Comparison of ENCODE assay signal across 7 cellular contexts in genomic region chr6:53065266-53066058, GRCh38. TPM values are rescaled to one million over a fixed set of nuclear protein-coding genes. Genes with fewer than 3 reads are reported as not detected.
DNase-seq lines count a peak whose midpoint lies in the region; ATAC-seq and TF ChIP-seq lines count a peak whose summit lies in the region.

Gene FBXO9 (plus strand): TSS chr6:53065404. CDS start chr6:53065790, 386 bp downstream.

- H3K27ac Mint-ChIP-seq in WTC11, result peak within 1 kb of the TSS; percentile 98

- peak within 1 kb of the TSS; percentile 100 for H3K4me3 Mint-ChIP-seq in WTC11

- H3K4me1 Mint-ChIP-seq in WTC11, result peaks cover 22% of the 10 kb centered on the region

- TF ChIP-seq CTCF in HFF-Myc (IDR thresholded peaks at IDR 0.05; ENCODE audit: low read depth, low read length, missing control alignments) (no peak), NB4 (IDR thresholded peaks at IDR 0.05; ENCODE audit: low read depth, low read length) (no peak), WTC11 (IDR thresholded peaks at IDR 0.05) (no peak)

- no peak for DNase-seq in HFF-Myc (ENCODE audit: extremely low read depth, low read depth)
- peak; percentile 78 for DNase-seq in NB4 (ENCODE audit: low read depth)
- peak; percentile 71 for DNase-seq in WTC11 (ENCODE audit: low spot score)
- peak; percentile 79 for DNase-seq in central memory CD4-positive, alpha-beta T cell
- peak; percentile 62 to 79 for DNase-seq in left colon
- DNase-seq in stimulated activated CD4-positive, alpha-beta T cell treated with anti-CD3 and anti-CD28 coated beads, Interleukin-1b, Interleukin-23, amount 100 ng/mL, for 48 hours, result peak; percentile 67

- intact Hi-C loops in left colon (cut with DNase I, micrococcal nuclease), result no loop called here

- ATAC-seq in GM18499 (IDR thresholded peaks at IDR 0.05; ENCODE audit: insufficient read depth, unreplicated experiment), result peak; percentile 21
- peak; percentile 47 for ATAC-seq in WTC11
- peak; percentile 60 for ATAC-seq in left colon

- CTCF ChIA-PET in WTC11 (lab: Charles Lee), result interaction anchor here (0.8 to 1.9 kb wide), 4 partner anchors 70 to 420 kb away, joined by 3 to 10 read pairs (median 4); partner anchors contain the start of gene GSTA4

- H3K9me3 Mint-ChIP-seq in WTC11, result no peaks in the 10 kb centered on the region

- H3K27me3 Mint-ChIP-seq in WTC11 (ENCODE audit: low read depth), result no peaks in the 10 kb centered on the region

- peak within 1 kb of the TSS; percentile 84 for H3K4me3 ChIP-seq in HFF-Myc (replicated peaks; ENCODE audit: low read depth, low read length)
- peak within 1 kb of the TSS; percentile 85 for H3K4me3 ChIP-seq in NB4 (ENCODE audit: low read depth, low read length)

- POLR2A ChIA-PET in WTC11 (lab: Charles Lee), result interaction anchor here (1.3 kb wide), 1 partner anchor 70 kb away, joined by 3 read pairs; the partner anchor contains the start of gene GSTA4

- TF ChIP-seq POLR2A in NB4 (IDR thresholded peaks at IDR 0.05; ENCODE audit: extremely low read depth, insufficient read length), result peak; percentile 73

- H3K36me3 Mint-ChIP-seq in WTC11, result no peaks in the 10 kb centered on the region

TF ChIP-seq in WTC11, 78 proteins besides CTCF, POLR2A, EP300 and RAD21 (continues in another document):
- TF ChIP-seq FOXP4 (CRISPR knock-in tag; IDR thresholded peaks at IDR 0.05), result no peak
- TF ChIP-seq NR1H2 (CRISPR knock-in tag; IDR thresholded peaks at IDR 0.05), result no peak
- TF ChIP-seq FOXP1 (CRISPR knock-in tag; IDR thresholded peaks at IDR 0.05; ENCODE audit: borderline replicate concordance), result peak; percentile 59; the same call in 1 of the 2 replicates
- no peak; the same call in 1 of the 2 replicates for TF ChIP-seq MAX (CRISPR knock-in tag; IDR thresholded peaks at IDR 0.05)
- no peak for TF ChIP-seq ZNF512 (CRISPR knock-in tag; IDR thresholded peaks at IDR 0.05; ENCODE audit: borderline replicate concordance)
- peak; percentile 87 for TF ChIP-seq ZNF121 (CRISPR knock-in tag; IDR thresholded peaks at IDR 0.05)
- TF ChIP-seq GABPB1 (CRISPR knock-in tag; IDR thresholded peaks at IDR 0.05), result peak; percentile 28; the same call in 1 of the 2 replicates
- TF ChIP-seq KAT7 (CRISPR knock-in tag; IDR thresholded peaks at IDR 0.05; ENCODE audit: borderline replicate concordance), result no peak
- TF ChIP-seq GTF2I (CRISPR knock-in tag; conservative IDR thresholded peaks at IDR 0.05), result no peak
- no peak for TF ChIP-seq ZNF532 (CRISPR knock-in tag; IDR thresholded peaks at IDR 0.05; ENCODE audit: borderline replicate concordance)
- no peak for TF ChIP-seq ZBTB21 (CRISPR knock-in tag; IDR thresholded peaks at IDR 0.05; ENCODE audit: borderline replicate concordance)
- TF ChIP-seq USF1 (CRISPR knock-in tag; IDR thresholded peaks at IDR 0.05), result no peak
- TF ChIP-seq EMX1 (CRISPR knock-in tag; IDR thresholded peaks at IDR 0.05), result no peak
- TF ChIP-seq ATF3 (CRISPR knock-in tag; conservative IDR thresholded peaks at IDR 0.05), result no peak
- no peak for TF ChIP-seq SMAD4 (CRISPR knock-in tag; IDR thresholded peaks at IDR 0.05)
- TF ChIP-seq SMAD3 (CRISPR knock-in tag; IDR thresholded peaks at IDR 0.05; ENCODE audit: borderline replicate concordance), result no peak
- no peak for TF ChIP-seq PREB (CRISPR knock-in tag; IDR thresholded peaks at IDR 0.05; ENCODE audit: borderline replicate concordance)
- TF ChIP-seq TEAD1 (CRISPR knock-in tag; IDR thresholded peaks at IDR 0.05), result no peak
- TF ChIP-seq ATF1 (CRISPR knock-in tag; IDR thresholded peaks at IDR 0.05), result no peak
- no peak for TF ChIP-seq ELF4 (CRISPR knock-in tag; IDR thresholded peaks at IDR 0.05; ENCODE audit: low read depth)
- no peak for TF ChIP-seq HMGA2 (CRISPR knock-in tag; IDR thresholded peaks at IDR 0.05)
- no peak for TF ChIP-seq ZNF317 (CRISPR knock-in tag; IDR thresholded peaks at IDR 0.05; ENCODE audit: borderline replicate concordance, low read depth)

RNA-seq across cellular contexts. Expression of gene FBXO9, which starts in this region (rescaled TPM):
- total RNA-seq in WTC11 (2021) (44.5 to 54.4 TPM (median 48.1 TPM) in 3 replicates), left colon (10 to 100 TPM; 70.5 to 93.6 TPM)
